In the genomic region with DNA sequence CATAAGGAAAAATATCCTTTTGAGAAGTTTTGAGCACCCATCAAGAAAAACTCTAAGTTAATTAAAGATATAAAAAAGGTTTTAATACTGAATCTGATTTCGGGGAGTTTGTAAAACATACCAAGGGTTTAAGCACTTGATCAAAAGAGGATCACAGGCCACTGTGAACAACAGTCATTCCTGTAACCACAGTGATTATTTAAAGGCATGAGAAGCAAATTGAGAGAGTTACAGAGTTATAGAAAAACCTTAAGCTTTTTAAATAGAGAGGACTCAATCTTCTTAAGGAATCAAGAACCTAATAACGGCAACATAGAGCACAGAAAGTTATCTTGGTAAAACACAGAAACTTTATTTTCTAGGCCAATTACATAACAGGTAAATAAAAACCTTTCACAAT, we compare ENCODE assay signal across 26 cellular contexts.
"Had no signal": no experiment of that assay in that cellular context is flagged by ENCODE, and none has a peak within 500 bp of the region (broad histone marks: within the 10 kb centered on the region; RNA-seq: fewer than 3 reads in every experiment).

No MANE protein-coding gene starts in this region.

- H3K36me3 Mint-ChIP-seq: memory B cell; stimulated activated effector memory CD8-positive, alpha-beta T cell treated with anti-CD3 and anti-CD28 coated beads, Interleukin-12 subunit alpha, Interleukin-12 subunit beta, amount 100 ng/mL, for 72 hours; type B pancreatic cell had no signal

- H3K4me3 Mint-ChIP-seq: effector memory CD8-positive, alpha-beta T cell; memory B cell; natural killer cell; stimulated activated effector memory CD8-positive, alpha-beta T cell treated with anti-CD3 and anti-CD28 coated beads, Interleukin-12 subunit alpha, Interleukin-12 subunit beta, amount 100 ng/mL, for 72 hours; type B pancreatic cell had no signal

- H3K27ac ChIP-seq: coronary artery, esophagus squamous epithelium, heart right ventricle, prostate gland, right atrium auricular region, stomach, testis, tibial artery had no signal

- H3K27ac Mint-ChIP-seq: effector memory CD8-positive, alpha-beta T cell; memory B cell; natural killer cell; stimulated activated effector memory CD8-positive, alpha-beta T cell treated with anti-CD3 and anti-CD28 coated beads, Interleukin-12 subunit alpha, Interleukin-12 subunit beta, amount 100 ng/mL, for 72 hours; type B pancreatic cell had no signal

- H3K4me1 ChIP-seq: esophagus squamous epithelium, heart right ventricle, prostate gland, right atrium auricular region, stomach, testis, tibial artery had no signal

- H3K9me3 Mint-ChIP-seq: type B pancreatic cell had no signal

- H3K27me3 ChIP-seq: esophagus squamous epithelium, heart right ventricle, right atrium auricular region, stomach, testis, tibial artery had no signal

- H3K4me3 ChIP-seq: coronary artery, esophagus squamous epithelium, heart right ventricle, lung, prostate gland, right atrium auricular region, stomach, testis, tibial artery had no signal

- H3K4me1 Mint-ChIP-seq: memory B cell; natural killer cell; stimulated activated effector memory CD8-positive, alpha-beta T cell treated with anti-CD3 and anti-CD28 coated beads, Interleukin-12 subunit alpha, Interleukin-12 subunit beta, amount 100 ng/mL, for 72 hours had no signal

- ATAC-seq: effector memory CD8-positive, alpha-beta T cell; heart right ventricle; left lobe of liver; natural killer cell; sciatic nerve; stimulated activated effector memory CD8-positive, alpha-beta T cell treated with anti-CD3 and anti-CD28 coated beads, Interleukin-12 subunit alpha, Interleukin-12 subunit beta, amount 100 ng/mL, for 72 hours had no signal

- H3K36me3 ChIP-seq: esophagus squamous epithelium, heart right ventricle, prostate gland, right atrium auricular region, stomach, tibial artery had no signal

- FAIRE-seq: endometrium, kidney had no signal

- H3K27me3 Mint-ChIP-seq: effector memory CD8-positive, alpha-beta T cell; memory B cell; type B pancreatic cell had no signal

- H3K9me3 ChIP-seq: esophagus squamous epithelium, prostate gland, right atrium auricular region, testis had no signal

- DNase-seq: dermis blood vessel endothelial cell; effector memory CD8-positive, alpha-beta T cell; erythroblast; esophagus squamous epithelium; foreskin melanocyte; glutamatergic neuron; heart right ventricle; hippocampal formation; kidney; natural killer cell; stimulated activated CD4-positive, alpha-beta T cell treated with anti-CD3 and anti-CD28 coated beads, Interleukin-2, amount 100 ng/mL, for 24 hours; stimulated activated CD4-positive, alpha-beta T cell treated with anti-CD3 and anti-CD28 coated beads, Interleukin-4, amount 100 ng/mL, for 24 hours; stimulated activated naive CD4-positive, alpha-beta T cell treated with Interleukin-2 at 50 U/mL for 16 hours; stomach; testis; tibial artery had no signal
